In the genomic region with DNA sequence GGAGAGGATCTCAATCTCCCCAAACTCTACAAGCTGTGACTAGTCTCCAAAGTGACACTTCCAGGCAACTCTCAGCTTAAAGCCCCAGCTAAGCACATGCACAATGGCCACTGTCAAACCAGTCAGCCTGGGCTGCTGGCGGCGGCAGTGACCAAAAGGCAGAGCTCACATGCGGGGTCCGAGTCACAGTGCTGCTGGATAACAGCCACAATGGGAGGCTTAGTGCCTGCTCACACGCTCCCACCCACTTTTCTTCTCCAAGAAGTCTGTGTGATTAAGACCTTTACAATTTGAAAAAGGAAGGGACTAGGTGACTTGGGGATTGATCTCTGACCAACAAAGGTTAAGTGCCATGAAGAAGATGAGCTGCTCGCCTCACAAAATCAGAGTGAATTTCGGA, we compare ENCODE assay signal across 1 cellular context.
A peak's percentile ranks its signal among the peaks of the same experiment; 100 is the strongest.
TF ChIP-seq lines count a peak whose summit lies in the region.

No MANE protein-coding gene starts in this region.

TF ChIP-seq in HepG2, 621 proteins besides CTCF, POLR2A, EP300 and RAD21:
- TF ChIP-seq MYC (CRISPR knock-in tag; IDR thresholded peaks at IDR 0.05; ENCODE audit: borderline replicate concordance) (peak; percentile 33; the same call in 1 of the 2 replicates), CHD4 (IDR thresholded peaks at IDR 0.05; ENCODE audit: borderline replicate concordance, low read length) (0 out of 2 replicates have a peak, but pooled peaks have one; percentile 47), MXD1 (CRISPR knock-in tag; IDR thresholded peaks at IDR 0.05) (0 out of 2 replicates have a peak, but pooled peaks have one; percentile 48), SNAI1 (CRISPR knock-in tag; IDR thresholded peaks at IDR 0.05; ENCODE audit: borderline replicate concordance) (0 out of 2 replicates have a peak, but pooled peaks have one; percentile 46), ZNF687 (CRISPR knock-in tag; IDR thresholded peaks at IDR 0.05) (peak; percentile 9), ZNF550 (CRISPR knock-in tag; IDR thresholded peaks at IDR 0.05; ENCODE audit: borderline replicate concordance) (no peak)
